In genomic region chrX:71366674-71367256, GRCh38 we compare ENCODE assay signal across 2 cellular contexts.
TF ChIP-seq lines count a peak whose summit lies in the region.

No MANE protein-coding gene starts in this region.

TF ChIP-seq in SK-N-SH treated with all-trans-retinoic acid at 6 μM for 48 hours, 23 proteins besides CTCF, POLR2A, EP300 and RAD21 (continued from another document):
- TF ChIP-seq PATZ1 (CRISPR knock-in tag; IDR thresholded peaks at IDR 0.05; ENCODE audit: borderline replicate concordance): no peak
- no peak for TF ChIP-seq ESRRG (CRISPR knock-in tag; IDR thresholded peaks at IDR 0.05)
- no peak for TF ChIP-seq RARB (CRISPR knock-in tag; IDR thresholded peaks at IDR 0.05)
- no peak for TF ChIP-seq ZFP30 (CRISPR knock-in tag; IDR thresholded peaks at IDR 0.05)
- no peak for TF ChIP-seq POU6F1 (CRISPR knock-in tag; IDR thresholded peaks at IDR 0.05; ENCODE audit: borderline replicate concordance, low read depth)
- TF ChIP-seq ZNF8 (CRISPR knock-in tag; IDR thresholded peaks at IDR 0.05): no peak
- TF ChIP-seq TCF4 (CRISPR knock-in tag; IDR thresholded peaks at IDR 0.05; ENCODE audit: borderline replicate concordance): no peak
- no peak for TF ChIP-seq OSR1 (CRISPR knock-in tag; IDR thresholded peaks at IDR 0.05)
- no peak for TF ChIP-seq ZNF70 (CRISPR knock-in tag; IDR thresholded peaks at IDR 0.05)
- no peak for TF ChIP-seq GLIS3 (CRISPR knock-in tag; IDR thresholded peaks at IDR 0.05)
- no peak for TF ChIP-seq ZNF565 (CRISPR knock-in tag; conservative IDR thresholded peaks at IDR 0.05; ENCODE audit: low read depth)
- no peak for TF ChIP-seq CSRNP3 (CRISPR knock-in tag; IDR thresholded peaks at IDR 0.05)
- TF ChIP-seq ZFP3 (CRISPR knock-in tag; IDR thresholded peaks at IDR 0.05): no peak
- TF ChIP-seq ISL1 (CRISPR knock-in tag; IDR thresholded peaks at IDR 0.05): no peak

TF ChIP-seq in GM12878, 131 proteins besides CTCF, POLR2A, EP300 and RAD21 (continued from another document):
- TF ChIP-seq EED (IDR thresholded peaks at IDR 0.05; ENCODE audit: low read depth): no peak
- TF ChIP-seq SP1 (IDR thresholded peaks at IDR 0.05; ENCODE audit: low read depth, low read length): no peak
- no peak for TF ChIP-seq RELA (IDR thresholded peaks at IDR 0.05; ENCODE audit: borderline replicate concordance, partially characterized antibody)
- TF ChIP-seq CEBPZ (IDR thresholded peaks at IDR 0.05; ENCODE audit: low read depth, low read length): no peak
- no peak for TF ChIP-seq MYC (IDR thresholded peaks at IDR 0.05; ENCODE audit: insufficient read depth, insufficient read length, insufficient replicate concordance, low read length, severe bottlenecking)
- no peak for TF ChIP-seq CBFB (IDR thresholded peaks at IDR 0.05; ENCODE audit: low read depth)
- TF ChIP-seq SUZ12 (IDR thresholded peaks at IDR 0.05; ENCODE audit: unreplicated experiment): no peak
- no peak for TF ChIP-seq MEF2A (IDR thresholded peaks at IDR 0.05; ENCODE audit: insufficient read depth, low read depth, low read length)
- no peak for TF ChIP-seq RBBP5 (conservative IDR thresholded peaks at IDR 0.05)
- peak; percentile 59; the same call in 1 of the 2 replicates for TF ChIP-seq BACH1 (IDR thresholded peaks at IDR 0.05; ENCODE audit: borderline replicate concordance)
- no peak for TF ChIP-seq ZSCAN29 (IDR thresholded peaks at IDR 0.05)
- no peak for TF ChIP-seq ZZZ3 (IDR thresholded peaks at IDR 0.05; ENCODE audit: control insufficient read depth, insufficient read length, low read depth)
- no peak for TF ChIP-seq SREBF1 (IDR thresholded peaks at IDR 0.05; ENCODE audit: low read length)
- no peak for TF ChIP-seq CREM (IDR thresholded peaks at IDR 0.05; ENCODE audit: low read depth)
- TF ChIP-seq CHD4 (IDR thresholded peaks at IDR 0.05): no peak
- no peak for TF ChIP-seq ZNF384 (IDR thresholded peaks at IDR 0.05; ENCODE audit: borderline replicate concordance, low read depth, low read length)
- no peak for TF ChIP-seq GABPA (IDR thresholded peaks at IDR 0.05; ENCODE audit: low read depth)
- TF ChIP-seq MAX (IDR thresholded peaks at IDR 0.05; ENCODE audit: low read depth, low read length): no peak
- peak; percentile 24; the same call in 1 of the 2 replicates for TF ChIP-seq MXI1 (IDR thresholded peaks at IDR 0.05; ENCODE audit: low read depth, low read length)
- TF ChIP-seq NFXL1 (IDR thresholded peaks at IDR 0.05; ENCODE audit: borderline replicate concordance): no peak
- no peak for TF ChIP-seq JUNB (IDR thresholded peaks at IDR 0.05)
- TF ChIP-seq ESRRA (IDR thresholded peaks at IDR 0.05; ENCODE audit: low read length): no peak
- no peak for TF ChIP-seq IKZF2 (IDR thresholded peaks at IDR 0.05)
- peak; percentile 61; the same call in 1 of the 2 replicates for TF ChIP-seq POLR2AphosphoS5 (IDR thresholded peaks at IDR 0.05; ENCODE audit: low read length)
